Comparison of ENCODE assay signal across 9 cellular contexts in the genomic region with DNA sequence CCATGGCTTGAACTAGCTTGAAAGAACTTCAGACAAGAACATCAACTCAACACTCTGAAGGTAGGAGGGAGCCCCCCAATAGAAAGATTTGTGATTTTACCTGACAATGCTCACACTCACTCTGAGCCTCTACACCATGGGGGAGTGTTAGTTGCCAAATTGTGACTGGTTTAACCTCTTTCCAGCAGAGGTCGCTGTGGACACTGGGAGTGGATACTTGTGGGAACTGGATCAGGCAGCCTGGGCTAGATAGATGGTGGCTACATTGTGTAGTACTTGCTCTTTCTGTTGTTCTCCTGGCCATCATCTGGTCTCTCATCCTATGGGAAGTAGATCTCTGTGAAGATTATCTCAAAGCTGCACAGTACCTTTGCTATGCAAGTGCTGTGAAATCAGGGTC. TPM values are rescaled to one million over a fixed set of nuclear protein-coding genes. Genes with fewer than 3 reads are reported as not detected.
DNase-seq lines count a peak whose midpoint lies in the region; ATAC-seq, FAIRE-seq and TF ChIP-seq lines count a peak whose summit lies in the region.
"Had no signal": no experiment of that assay in that cellular context is flagged by ENCODE, and none has a peak within 500 bp of the region (broad histone marks: within the 10 kb centered on the region; RNA-seq: fewer than 3 reads in every experiment).

No MANE protein-coding gene starts in this region.

- H3K9me3 ChIP-seq in SJSA1 (replicated peaks) = no peaks in the 10 kb centered on the region

- H3K27me3 ChIP-seq in SJSA1 (replicated peaks) = no peaks in the 10 kb centered on the region

- H3K4me3 ChIP-seq in SJSA1 (no peak overlapping the region), fibroblast of pulmonary artery (replicated peaks; ENCODE audit: low read depth, low read length) (no peak overlapping the region)

- no peaks in the 10 kb centered on the region for H3K36me3 ChIP-seq in SJSA1

- H3K4me1 ChIP-seq in SJSA1 (replicated peaks) = peaks cover 10% of the 10 kb centered on the region

- ATAC-seq in HG03045 (IDR thresholded peaks at IDR 0.05; ENCODE audit: unreplicated experiment) = no peak
- no peak for ATAC-seq in HG03342 (IDR thresholded peaks at IDR 0.05; ENCODE audit: unreplicated experiment)

- H3K27ac ChIP-seq in 22Rv1 (no peak overlapping the region), SJSA1 (no peak overlapping the region)

- peak; percentile 94 for TF ChIP-seq CTCF in 22Rv1 (IDR thresholded peaks at IDR 0.05)
- peak; percentile 19 for TF ChIP-seq CTCF in fibroblast of pulmonary artery (IDR thresholded peaks at IDR 0.05; ENCODE audit: low read length, missing control alignments)

- FAIRE-seq in G401.6 (lab: Jason Lieb, UNC) = peak; percentile 46
- FAIRE-seq: colon had no signal

- DNase-seq in NCI-H1105 treated with DMSO at 0.1 percent for 48 hours (lab: John Stamatoyannopoulos, UW) (peak; percentile 49), SJSA1 (ENCODE audit: low read depth in 1 of 2, low spot score in 2 of 2) (peak; percentile 12 to 49), fibroblast of pulmonary artery (ENCODE audit: low read depth) (peak; percentile 10)
- peak; percentile 41 to 47 for DNase-seq in stimulated activated CD4-positive, alpha-beta T cell treated with anti-CD3 and anti-CD28 coated beads, Interleukin-4, amount 100 ng/mL, for 48 hours (ENCODE audit: low read depth in 2 of 2)

RNA-seq across cellular contexts. Expression of gene SMPD3, which starts 2.9 kb away (rescaled TPM):
- 1.3 TPM in 1 of 2 replicates, not detected in the other for total RNA-seq in SJSA1 (2014; rRNA removed; shearing (Covaris generic))
